16 cellular contexts compared by ENCODE assay signal in the genomic region with DNA sequence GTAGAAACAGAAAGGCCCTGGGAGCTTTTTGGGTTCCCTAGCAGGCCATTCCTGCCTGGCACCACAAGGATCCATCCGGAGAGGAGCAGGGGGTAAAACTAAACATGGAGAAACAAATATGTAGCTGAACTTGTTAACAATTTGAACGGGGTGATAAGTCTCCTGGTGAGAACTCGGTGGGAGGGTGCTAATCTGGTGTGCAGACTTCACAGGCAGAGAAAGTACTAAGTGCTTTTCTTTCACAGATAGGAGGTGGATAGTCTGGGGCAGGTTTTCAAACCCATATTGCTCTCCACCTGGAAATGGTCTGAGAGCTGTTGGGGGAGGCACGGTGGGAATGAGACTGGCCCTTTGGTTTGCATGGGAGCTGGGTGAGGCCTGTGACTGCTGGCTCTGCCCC.
A peak's percentile ranks its signal among the peaks of the same experiment; 100 is the strongest.
DNase-seq lines count a peak whose midpoint lies in the region; ATAC-seq and TF ChIP-seq lines count a peak whose summit lies in the region.
"Had no signal": no experiment of that assay in that cellular context is flagged by ENCODE, and none has a peak within 500 bp of the region (broad histone marks: within the 10 kb centered on the region; RNA-seq: fewer than 3 reads in every experiment).

No MANE protein-coding gene starts in this region.

- POLR2A ChIA-PET in PC-9 (lab: Charles Lee; ENCODE audit: unreplicated experiment) = no interaction called here

- no peak overlapping the region for H3K4me2 ChIP-seq in PC-9
- no peak overlapping the region for H3K4me2 ChIP-seq in neural progenitor cell
- no peak overlapping the region for H3K4me2 ChIP-seq in mammary epithelial cell (ENCODE audit: insufficient read depth, low read depth, low read length)

- peaks cover 2% of the 10 kb centered on the region for H3K9me3 Mint-ChIP-seq in neural progenitor cell

- H3K4me1 Mint-ChIP-seq in neural progenitor cell = no peaks in the 10 kb centered on the region
- H3K4me1 Mint-ChIP-seq: CD14-positive monocyte; CD4-positive, alpha-beta memory T cell had no signal

- no TSS peak for BruUV-seq in PC-9 (replicated peaks; lab: Mats Ljungman, UMichigan)
- BruUV-seq in mammary epithelial cell (replicated peaks; lab: Mats Ljungman, UMichigan) = no TSS peak

- H3K27me3 ChIP-seq in PC-9 (ENCODE audit: insufficient read depth, low read depth) (no peaks in the 10 kb centered on the region), neural progenitor cell (no peaks in the 10 kb centered on the region), mammary epithelial cell (ENCODE audit: insufficient read depth, low read length) (no peaks in the 10 kb centered on the region)

- no peaks in the 10 kb centered on the region for H3K4me1 ChIP-seq in PC-9 (replicated peaks; ENCODE audit: insufficient read depth)
- peaks cover 8% of the 10 kb centered on the region for H3K4me1 ChIP-seq in neural progenitor cell
- no peaks in the 10 kb centered on the region for H3K4me1 ChIP-seq in mammary epithelial cell (ENCODE audit: insufficient read depth, low read length)

- CTCF ChIA-PET in PC-9 (lab: Charles Lee) (no interaction called here), mammary epithelial cell (lab: Charles Lee; ENCODE audit: low non-redundant PET) (no interaction called here)

- in situ Hi-C loops in mammary epithelial cell (cut with MboI; ENCODE audit: low sequenced_read_pairs in 2 of 2) = no loop called here

- TF ChIP-seq CTCF in PC-9 (conservative IDR thresholded peaks at IDR 0.05) (no peak), neural progenitor cell (IDR thresholded peaks at IDR 0.05) (no peak), mammary epithelial cell (conservative IDR thresholded peaks at IDR 0.05 in 1 of 2, IDR thresholded peaks at IDR 0.05 in 1 of 2; ENCODE audit: extremely low read depth in 1 of 2, insufficient read depth in 1 of 2, low read depth in 1 of 2, low read length in 2 of 2) (no peak)

- dilution Hi-C loops in mammary epithelial cell (cut with HindIII; ENCODE audit: low sequenced_read_pairs) = no loop called here

- H4K20me1 ChIP-seq in PC-9 (ENCODE audit: insufficient read depth) (no peaks in the 10 kb centered on the region), neural progenitor cell (ENCODE audit: low read depth) (no peaks in the 10 kb centered on the region), mammary epithelial cell (ENCODE audit: insufficient read depth, low read length) (no peaks in the 10 kb centered on the region)

- H3K9ac ChIP-seq in neural progenitor cell (no peak overlapping the region), mammary epithelial cell (ENCODE audit: insufficient read depth, low read length) (no peak overlapping the region)
- H3K9ac ChIP-seq: GM23248 had no signal

- H3K27ac ChIP-seq in PC-9 (no peak overlapping the region), neural progenitor cell (no peak overlapping the region), mammary epithelial cell (ENCODE audit: insufficient read depth, low read depth, low read length) (no peak overlapping the region)
- H3K27ac ChIP-seq: GM23248 had no signal

- H2AFZ ChIP-seq in PC-9 (peak overlapping the region; percentile 22; the same call in 1 of the 2 replicates), neural progenitor cell (replicated peaks) (peak overlapping the region; percentile 34), mammary epithelial cell (ENCODE audit: low read depth, low read length) (no peak overlapping the region)
- H2AFZ ChIP-seq: GM23248 had no signal

- no peak overlapping the region for H3K4me3 Mint-ChIP-seq in neural progenitor cell
- H3K4me3 Mint-ChIP-seq: CD14-positive monocyte; CD4-positive, alpha-beta memory T cell; HFFc6 had no signal

- H3F3A ChIP-seq in PC-9 (ENCODE audit: insufficient read depth, low read depth) (no peaks in the 10 kb centered on the region), neural progenitor cell (ENCODE audit: low read depth) (no peaks in the 10 kb centered on the region)

- no peak overlapping the region for H3K27ac Mint-ChIP-seq in neural progenitor cell
- H3K27ac Mint-ChIP-seq: CD4-positive, alpha-beta memory T cell; HFFc6 had no signal

- intact Hi-C loops in PC-9 (cut with micrococcal nuclease; ENCODE audit: unreplicated experiment) = no loop called here
- intact Hi-C loops in left ventricle myocardium superior (cut with micrococcal nuclease) = no loop called here
- intact Hi-C loops in mammary epithelial cell (cut with micrococcal nuclease) = no loop called here

- 84% methylated on average over 2 of the region's 4 CpGs for WGBS in mammary epithelial cell (ENCODE audit: low coverage, missing lambda C conversion rate)

- H3K79me2 ChIP-seq in PC-9 (ENCODE audit: low read depth) (no peaks in the 10 kb centered on the region), neural progenitor cell (ENCODE audit: low read depth) (no peaks in the 10 kb centered on the region), mammary epithelial cell (ENCODE audit: insufficient read depth, low read length) (no peaks in the 10 kb centered on the region)

- ATAC-seq in GM18511 (IDR thresholded peaks at IDR 0.05; ENCODE audit: unreplicated experiment) (peak; percentile 23), left ventricle myocardium superior (no peak), HG03439 (IDR thresholded peaks at IDR 0.05; ENCODE audit: unreplicated experiment) (no peak)
- ATAC-seq: K562 had no signal

- H3K27me3 Mint-ChIP-seq in neural progenitor cell (ENCODE audit: insufficient read depth, low read depth) = peaks cover 2% of the 10 kb centered on the region
- H3K27me3 Mint-ChIP-seq: CD4-positive, alpha-beta memory T cell had no signal

- no peak overlapping the region for H3K4me3 ChIP-seq in PC-9
- H3K4me3 ChIP-seq in neural progenitor cell = no peak overlapping the region
- H3K4me3 ChIP-seq in mammary epithelial cell (replicated peaks in 1 of 3; ENCODE audit: insufficient read depth in 1 of 3, low read depth in 2 of 3, low read length in 3 of 3) = no peak overlapping the region
- H3K4me3 ChIP-seq: GM23248, K562 had no signal

- DNase-seq in PC-9 (no peak), neural progenitor cell (ENCODE audit: low spot score) (no peak), left ventricle myocardium superior (no peak), mammary epithelial cell (no peak), NAMALWA (ENCODE audit: low spot score) (no peak)
- DNase-seq: CD4-positive, alpha-beta memory T cell; DMS153; DMS79; GF-D8; GM23248; HFFc6; IMR-90 had no signal

- H3K36me3 Mint-ChIP-seq in neural progenitor cell = no peaks in the 10 kb centered on the region
- H3K36me3 Mint-ChIP-seq: CD14-positive monocyte; CD4-positive, alpha-beta memory T cell had no signal

- H3K36me3 ChIP-seq in PC-9 (ENCODE audit: low read depth) = no peaks in the 10 kb centered on the region
- H3K36me3 ChIP-seq in neural progenitor cell = no peaks in the 10 kb centered on the region
- no peaks in the 10 kb centered on the region for H3K36me3 ChIP-seq in mammary epithelial cell (ENCODE audit: insufficient read depth, low read length)

- H3K9me2 ChIP-seq in PC-9 (ENCODE audit: insufficient read depth) = no peaks in the 10 kb centered on the region

- H3K9me3 ChIP-seq in PC-9 (ENCODE audit: insufficient read depth, low read depth) = 0 out of 2 replicates have a peak, but pooled peaks cover 5% of the 10 kb centered on the region
- no peaks in the 10 kb centered on the region for H3K9me3 ChIP-seq in neural progenitor cell (ENCODE audit: low read depth)
- H3K9me3 ChIP-seq in mammary epithelial cell (replicated peaks; ENCODE audit: insufficient read depth, low read length) = no peaks in the 10 kb centered on the region
